ENCODE assay signal across 21 cellular contexts in genomic region chr9:91354846-91355245, GRCh38.
"Had no signal": no experiment of that assay in that cellular context is flagged by ENCODE, and none has a peak within 500 bp of the region (broad histone marks: within the 10 kb centered on the region; RNA-seq: fewer than 3 reads in every experiment).

No MANE protein-coding gene starts in this region.

- DNase-seq: activated effector memory CD4-positive, alpha-beta T cell treated with Interleukin-2 at 50 U/mL for 16 hours; amygdala; body of pancreas; central memory CD4-positive, alpha-beta T cell; colonic mucosa; heart right ventricle; left cardiac atrium; lower lobe of right lung; nucleus accumbens; posterior cingulate gyrus; stimulated activated CD4-positive, alpha-beta T cell treated with anti-CD3 and anti-CD28 coated beads, Interleukin-15, amount 100 ng/mL, for 24 hours; stimulated activated CD4-positive, alpha-beta T cell treated with anti-CD3 and anti-CD28 coated beads, Interleukin-4, amount 100 ng/mL, for 1 hour; stimulated activated naive CD8-positive, alpha-beta T cell treated with anti-CD3 and anti-CD28 coated beads, Interleukin-15, Interleukin-2, amounts not matched to agents 100 U/mL and 50 U/mL, for 24 hours; T1000; transverse colon had no signal

- H3K9me3 ChIP-seq: body of pancreas, colonic mucosa, esophagus muscularis mucosa, gastroesophageal sphincter, heart right ventricle, lower lobe of right lung, transverse colon, vagina had no signal

- H3K4me3 Mint-ChIP-seq: activated naive CD4-positive, alpha-beta T cell treated with anti-CD3 and anti-CD28 coated beads, Interleukin-2, amount 50 U/mL, for 24 hours; nephron had no signal

- H3K9me3 Mint-ChIP-seq: activated naive CD4-positive, alpha-beta T cell treated with anti-CD3 and anti-CD28 coated beads, Interleukin-2, amount 50 U/mL, for 24 hours; nephron had no signal

- H3K4me3 ChIP-seq: body of pancreas, colonic mucosa, esophagus muscularis mucosa, gastroesophageal sphincter, heart right ventricle, lower lobe of right lung, skin epidermis, transverse colon, vagina had no signal

- H3K27me3 ChIP-seq: body of pancreas, colonic mucosa, esophagus muscularis mucosa, gastroesophageal sphincter, heart right ventricle, transverse colon, vagina had no signal

- H3K27ac ChIP-seq: body of pancreas, colonic mucosa, esophagus muscularis mucosa, gastroesophageal sphincter, heart right ventricle, lower lobe of right lung, skin epidermis, transverse colon, vagina had no signal

- ATAC-seq: body of pancreas; gastroesophageal sphincter; heart right ventricle; left cardiac atrium; lower lobe of right lung; stimulated activated naive CD8-positive, alpha-beta T cell treated with anti-CD3 and anti-CD28 coated beads, Interleukin-15, Interleukin-2, amounts not matched to agents 100 U/mL and 50 U/mL, for 24 hours had no signal

- H3K27ac Mint-ChIP-seq: activated naive CD4-positive, alpha-beta T cell treated with anti-CD3 and anti-CD28 coated beads, Interleukin-2, amount 50 U/mL, for 24 hours; nephron had no signal

- H3K27me3 Mint-ChIP-seq: activated naive CD4-positive, alpha-beta T cell treated with anti-CD3 and anti-CD28 coated beads, Interleukin-2, amount 50 U/mL, for 24 hours had no signal
